In the genomic region with DNA sequence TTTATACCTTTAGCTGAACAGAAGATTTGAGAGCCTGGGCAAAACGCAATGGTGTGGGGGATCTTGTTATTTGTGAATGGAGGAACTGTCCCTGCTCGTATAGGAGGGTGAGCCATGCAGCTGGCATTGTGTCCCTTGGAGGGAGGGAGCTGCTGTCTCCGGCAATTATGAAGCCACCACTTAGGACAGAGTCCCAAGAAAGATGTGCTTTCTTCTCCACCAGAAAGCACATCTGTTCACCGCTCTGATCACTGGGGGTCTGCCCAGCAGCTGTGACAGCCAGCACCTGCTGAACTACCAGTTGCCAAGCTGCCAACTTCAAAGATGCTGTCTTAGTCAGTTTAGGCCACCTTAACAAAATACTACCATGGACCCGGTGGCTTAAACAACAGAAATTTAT, we compare ENCODE assay signal across 13 cellular contexts.
DNase-seq lines count a peak whose midpoint lies in the region; ATAC-seq and TF ChIP-seq lines count a peak whose summit lies in the region.
"Had no signal": no experiment of that assay in that cellular context is flagged by ENCODE, and none has a peak within 500 bp of the region (broad histone marks: within the 10 kb centered on the region; RNA-seq: fewer than 3 reads in every experiment).

No MANE protein-coding gene starts in this region.

- H3K9me3 ChIP-seq in DOHH2 (ENCODE audit: control insufficient read depth, insufficient read depth, low read length) (no peaks in the 10 kb centered on the region), Loucy (ENCODE audit: insufficient read depth, low read depth, low read length) (no peaks in the 10 kb centered on the region), endodermal cell (ENCODE audit: control insufficient read depth, low read length) (no peaks in the 10 kb centered on the region), spleen (no peaks in the 10 kb centered on the region)

- H3K4me1 ChIP-seq in DOHH2 (ENCODE audit: control insufficient read depth, low read length) (peaks cover 23% of the 10 kb centered on the region), Loucy (ENCODE audit: insufficient read depth, low read length, poor library complexity, severe bottlenecking) (peaks cover 42% of the 10 kb centered on the region), endodermal cell (ENCODE audit: control insufficient read depth, insufficient read depth, low read length) (peaks cover 9% of the 10 kb centered on the region), spleen (peaks cover 0 to 20% (median 12%) of the 10 kb centered on the region in 6 donors)

- no peak overlapping the region for H3K27ac ChIP-seq in DOHH2 (ENCODE audit: low read depth, low read length)
- H3K27ac ChIP-seq in endodermal cell (ENCODE audit: low read depth, low read length) = no peak overlapping the region
- H3K27ac ChIP-seq in spleen = peak overlapping the region in 5 of 8 donors; percentile 0 to 62 (median 34)
- H3K27ac ChIP-seq: C4-2B, cardiac muscle cell had no signal

- peak overlapping the region; percentile 54; the same call in 1 of the 2 replicates for H3K4me2 ChIP-seq in DOHH2 (ENCODE audit: low read length)
- peak overlapping the region; percentile 22 for H3K4me2 ChIP-seq in Loucy (ENCODE audit: low read depth, low read length, poor library complexity, severe bottlenecking)

- H3K9me2 ChIP-seq in DOHH2 (replicated peaks; ENCODE audit: control insufficient read depth, low read length) (no peaks in the 10 kb centered on the region), Loucy (replicated peaks; ENCODE audit: low read depth, low read length) (no peaks in the 10 kb centered on the region)

- H3K36me3 ChIP-seq in DOHH2 (ENCODE audit: control insufficient read depth, low read length) = no peaks in the 10 kb centered on the region
- no peaks in the 10 kb centered on the region for H3K36me3 ChIP-seq in Loucy (ENCODE audit: insufficient read depth, low read length)
- H3K36me3 ChIP-seq in endodermal cell (ENCODE audit: control insufficient read depth, insufficient read depth, low read length) = no peaks in the 10 kb centered on the region
- peaks cover 0 to 19% (median 4%) of the 10 kb centered on the region in 6 donors for H3K36me3 ChIP-seq in spleen
- H3K36me3 ChIP-seq: cardiac muscle cell had no signal

- H3K27me3 ChIP-seq in DOHH2 (ENCODE audit: control insufficient read depth, low read length) = no peaks in the 10 kb centered on the region
- no peaks in the 10 kb centered on the region for H3K27me3 ChIP-seq in Loucy (ENCODE audit: insufficient read depth, low read length, poor library complexity, severe bottlenecking)
- no peaks in the 10 kb centered on the region for H3K27me3 ChIP-seq in endodermal cell (ENCODE audit: control insufficient read depth, insufficient read depth, low read length, poor library complexity, severe bottlenecking)
- H3K27me3 ChIP-seq in spleen (replicated peaks in 1 of 7) = no peaks in the 10 kb centered on the region
- H3K27me3 ChIP-seq: cardiac muscle cell had no signal

- H3F3A ChIP-seq in DOHH2 (ENCODE audit: control insufficient read depth, insufficient read depth) = no peaks in the 10 kb centered on the region
- no peaks in the 10 kb centered on the region for H3F3A ChIP-seq in Loucy (ENCODE audit: low read depth)

- H3K79me2 ChIP-seq in DOHH2 (ENCODE audit: control insufficient read depth, low read length) (0 out of 2 replicates have a peak, but pooled peaks cover 4% of the 10 kb centered on the region), Loucy (ENCODE audit: insufficient read depth, low read length) (no peaks in the 10 kb centered on the region)

- H4K20me1 ChIP-seq in DOHH2 (ENCODE audit: control insufficient read depth, insufficient read depth, low read depth, low read length) = no peaks in the 10 kb centered on the region
- H4K20me1 ChIP-seq in Loucy (ENCODE audit: insufficient read depth, low read length, poor library complexity, severe bottlenecking) = no peaks in the 10 kb centered on the region

- H3K9ac ChIP-seq in Loucy (ENCODE audit: low read depth, low read length, poor library complexity, severe bottlenecking) (peak overlapping the region; percentile 58), endodermal cell (ENCODE audit: extremely low read depth, low read length, poor library complexity, severe bottlenecking) (no peak overlapping the region)

- intact Hi-C loops in spleen (cut with DNase I; ENCODE audit: low total_unique reads) = loop anchor here (10.0 kb wide), 2 partner anchors 159 to 1309 kb away; no protein-coding TSS in a partner anchor

- peak overlapping the region; percentile 28 for H3K27ac Mint-ChIP-seq in endodermal cell
- H3K27ac Mint-ChIP-seq: activated naive CD4-positive, alpha-beta T cell treated with anti-CD3 and anti-CD28 coated beads, Interleukin-2, amount 50 U/mL, for 72 hours; progenitor cell of endocrine pancreas had no signal

- 91 to 100% methylated on average over 1 to 5 of the region's 5 CpGs for WGBS in endodermal cell (ENCODE audit: insufficient coverage in 1 of 2, insufficient read length in 1 of 2), 2 experiments
- 69 to 89% (median 84%) methylated on average over 5 of the region's 5 CpGs for WGBS in spleen, 5 donors

- H3K4me3 ChIP-seq in DOHH2 (ENCODE audit: low read length) (peak overlapping the region; percentile 30; the same call in 1 of the 2 replicates), Loucy (ENCODE audit: low read length, poor library complexity, severe bottlenecking) (no peak overlapping the region), endodermal cell (ENCODE audit: low read length) (no peak overlapping the region), spleen (no peak overlapping the region)
- H3K4me3 ChIP-seq: cardiac muscle cell had no signal

- no peaks in the 10 kb centered on the region for H3K27me3 Mint-ChIP-seq in endodermal cell (ENCODE audit: insufficient read depth)
- H3K27me3 Mint-ChIP-seq: progenitor cell of endocrine pancreas had no signal

- no peak for DNase-seq in endodermal cell
- DNase-seq in spleen = no peak
- DNase-seq in stimulated activated CD4-positive, alpha-beta T cell treated with anti-CD3 and anti-CD28 coated beads, Interleukin-2, amount 100 ng/mL, for 48 hours = no peak
- DNase-seq: NCI-H2029 treated with DMSO at 0.1 percent for 48 hours, NCI-H524 treated with DMSO at 0.1 percent for 48 hours had no signal

- no peak for TF ChIP-seq POLR2A in spleen (IDR thresholded peaks at IDR 0.05)

- no peak for ATAC-seq in GM21723 (IDR thresholded peaks at IDR 0.05; ENCODE audit: unreplicated experiment)
- ATAC-seq in HG02623 (IDR thresholded peaks at IDR 0.05; ENCODE audit: unreplicated experiment) = no peak

- H3K4me3 Mint-ChIP-seq in endodermal cell = no peak overlapping the region

- TF ChIP-seq CTCF in DOHH2 (IDR thresholded peaks at IDR 0.05; ENCODE audit: low read depth, low read length, poor library complexity, severe bottlenecking) (no peak), Loucy (conservative IDR thresholded peaks at IDR 0.05; ENCODE audit: low read length) (no peak), endodermal cell (conservative IDR thresholded peaks at IDR 0.05) (no peak), spleen (IDR thresholded peaks at IDR 0.05 in 8 of 11, conservative IDR thresholded peaks at IDR 0.05 in 3 of 11) (no peak)

- peaks cover 2% of the 10 kb centered on the region for H3K36me3 Mint-ChIP-seq in endodermal cell (ENCODE audit: low read depth)

- no peaks in the 10 kb centered on the region for H3K9me3 Mint-ChIP-seq in endodermal cell
- H3K9me3 Mint-ChIP-seq: activated naive CD4-positive, alpha-beta T cell treated with anti-CD3 and anti-CD28 coated beads, Interleukin-2, amount 50 U/mL, for 72 hours had no signal

- H3K4me1 Mint-ChIP-seq in endodermal cell = peaks cover 25% of the 10 kb centered on the region

- no peak overlapping the region for H2AFZ ChIP-seq in Loucy (ENCODE audit: low read length)

Comparison
In these comparisons a context has a peak if more than half of its experiments do, and no peak if none do; other contexts are left out.
1. H3K27ac ChIP-seq: peak in spleen (5 of 8); none in DOHH2 (single experiment) and endodermal cell (single experiment).